23 cellular contexts compared by ENCODE assay signal in the genomic region with DNA sequence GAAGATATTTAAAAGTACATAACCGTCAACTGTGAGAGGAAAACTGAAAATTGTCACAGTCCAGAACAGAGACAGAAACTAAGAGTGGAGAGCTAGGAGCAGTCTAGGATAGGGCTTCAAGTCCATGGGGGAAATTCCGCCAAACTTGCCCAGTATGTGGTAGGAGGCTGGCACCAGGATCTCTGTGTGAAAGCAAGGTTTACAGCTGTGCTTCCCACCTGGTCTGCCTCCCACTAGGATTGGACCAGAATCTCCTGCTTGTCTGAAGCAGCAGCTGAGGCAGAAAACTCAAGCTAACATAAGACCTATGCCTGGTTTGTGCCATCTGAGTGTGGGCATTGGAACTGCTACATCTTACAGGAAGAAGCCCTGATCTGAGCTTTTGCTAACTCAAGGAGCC.
"Had no signal": no experiment of that assay in that cellular context is flagged by ENCODE, and none has a peak within 500 bp of the region (broad histone marks: within the 10 kb centered on the region; RNA-seq: fewer than 3 reads in every experiment).

No MANE protein-coding gene starts in this region.

- H3K27ac ChIP-seq: dorsolateral prefrontal cortex, pancreas, testis, tibial nerve, upper lobe of left lung had no signal

- H3K36me3 Mint-ChIP-seq: memory B cell; natural killer cell; stimulated activated memory B cell treated with anti-CD40 and anti-IgM and Interleukin-4, amounts not matched to agents 10 μg/mL and 1 μg/mL and 100 μg/mL, for 72 hours had no signal

- H3K27ac Mint-ChIP-seq: memory B cell; natural killer cell; progenitor cell of endocrine pancreas; stimulated activated memory B cell treated with anti-CD40 and anti-IgM and Interleukin-4, amounts not matched to agents 10 μg/mL and 1 μg/mL and 100 μg/mL, for 72 hours had no signal

- H3K4me1 Mint-ChIP-seq: memory B cell, natural killer cell had no signal

- H3K4me1 ChIP-seq: pancreas, testis, upper lobe of left lung had no signal

- H3K4me3 ChIP-seq: dorsolateral prefrontal cortex, lung, pancreas, right atrium auricular region, testis, tibial nerve, upper lobe of left lung had no signal

- H3K36me3 ChIP-seq: pancreas, right atrium auricular region, tibial nerve, upper lobe of left lung had no signal

- H3K9me3 Mint-ChIP-seq: memory B cell; natural killer cell; stimulated activated memory B cell treated with anti-CD40 and anti-IgM and Interleukin-4, amounts not matched to agents 10 μg/mL and 1 μg/mL and 100 μg/mL, for 72 hours had no signal

- ATAC-seq: left lobe of liver; natural killer cell; pancreas; sciatic nerve; stimulated activated memory B cell treated with anti-CD40 and anti-IgM and Interleukin-4, amounts not matched to agents 10 μg/mL and 1 μg/mL and 100 μg/mL, for 72 hours; stimulated activated naive CD8-positive, alpha-beta T cell treated with anti-CD3 and anti-CD28 coated beads, Interleukin-15, Interleukin-2, amounts not matched to agents 100 U/mL and 50 U/mL, for 24 hours had no signal

- H3K27me3 Mint-ChIP-seq: progenitor cell of endocrine pancreas; stimulated activated memory B cell treated with anti-CD40 and anti-IgM and Interleukin-4, amounts not matched to agents 10 μg/mL and 1 μg/mL and 100 μg/mL, for 72 hours had no signal

- H3K4me3 Mint-ChIP-seq: memory B cell; natural killer cell; stimulated activated memory B cell treated with anti-CD40 and anti-IgM and Interleukin-4, amounts not matched to agents 10 μg/mL and 1 μg/mL and 100 μg/mL, for 72 hours had no signal

- FAIRE-seq: colon, frontal cortex, kidney, pancreas, urothelium cell line had no signal

- H3K9me3 ChIP-seq: pancreas, right atrium auricular region, testis, tibial nerve, upper lobe of left lung had no signal

- DNase-seq: dorsolateral prefrontal cortex; effector CD4-positive, alpha-beta T cell; head of caudate nucleus; kidney; natural killer cell; occipital lobe; pancreas; stimulated activated CD4-positive, alpha-beta T cell treated with anti-CD3 and anti-CD28 coated beads, Interleukin-4, amount 100 ng/mL, for 4 hours; stimulated activated naive CD8-positive, alpha-beta T cell treated with anti-CD3 and anti-CD28 coated beads, Interleukin-15, Interleukin-2, amounts not matched to agents 100 U/mL and 50 U/mL, for 24 hours; substantia nigra; testis; upper lobe of left lung had no signal

- H3K27me3 ChIP-seq: right atrium auricular region, testis, tibial nerve, upper lobe of left lung had no signal
